ENCODE assay signal across 1 cellular context in the genomic region with DNA sequence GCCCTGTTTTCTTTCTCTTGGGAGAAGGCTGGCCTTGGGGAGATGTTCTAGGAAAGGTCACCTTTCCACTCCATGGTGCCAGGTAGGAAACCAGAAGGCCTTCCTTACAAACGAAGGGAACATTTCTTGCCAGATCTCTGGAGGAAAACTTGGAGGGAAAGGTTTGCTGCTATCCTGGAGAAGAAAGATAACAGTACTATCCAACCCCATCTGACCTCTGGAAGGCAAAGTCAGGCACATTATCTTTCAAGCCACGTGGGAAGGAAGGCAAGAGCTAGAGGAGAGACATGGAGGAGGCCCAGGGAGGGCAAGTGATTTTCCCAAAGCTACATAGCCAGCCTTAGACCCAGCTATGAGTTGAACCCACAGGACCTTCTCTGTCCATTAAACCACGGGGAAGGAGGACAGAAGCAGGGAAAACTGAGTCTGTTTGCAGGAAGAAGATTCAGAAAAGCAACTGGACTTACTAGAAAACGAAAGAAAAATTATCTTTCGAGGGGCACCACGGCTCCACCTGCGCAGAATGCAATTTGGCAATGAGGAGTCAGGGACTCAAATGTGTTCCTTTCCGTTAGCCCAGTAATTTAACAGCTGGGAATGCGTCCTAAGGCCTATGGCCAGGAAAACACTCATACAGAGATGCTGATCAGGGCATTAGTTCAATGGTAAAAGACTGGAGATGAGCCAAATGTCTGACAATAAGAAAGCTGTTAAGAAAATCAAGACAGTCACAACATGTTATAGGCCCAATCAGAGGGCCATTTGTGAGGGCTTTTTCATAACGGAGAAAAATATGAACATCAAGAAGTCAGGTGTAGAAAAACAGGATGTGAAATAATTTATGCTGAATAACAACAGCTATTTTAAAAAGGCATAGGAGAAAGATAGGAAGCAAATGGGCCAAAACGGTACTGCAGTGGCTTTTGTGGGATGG.
TF ChIP-seq lines count a peak whose summit lies in the region.

No MANE protein-coding gene starts in this region.

TF ChIP-seq in K562, 482 proteins besides CTCF, POLR2A, EP300 and RAD21 (continued from another document and continues in another):
- TF ChIP-seq ZBTB34 (CRISPR knock-in tag; IDR thresholded peaks at IDR 0.05), result no peak
- no peak for TF ChIP-seq ZFPM2 (CRISPR knock-in tag; IDR thresholded peaks at IDR 0.05)
- no peak for TF ChIP-seq NR1H2 (CRISPR knock-in tag; IDR thresholded peaks at IDR 0.05)
- peak; percentile 90 for TF ChIP-seq SMARCE1 (IDR thresholded peaks at IDR 0.05)
- peak; percentile 92 for TF ChIP-seq DPF2 (IDR thresholded peaks at IDR 0.05)
- peak; percentile 52; the same call in 1 of the 2 replicates for TF ChIP-seq CREB3L1 (IDR thresholded peaks at IDR 0.05; ENCODE audit: borderline replicate concordance, low read depth)
- 0 out of 2 replicates have a peak, but pooled peaks have one; percentile 33 for TF ChIP-seq BCL6 (CRISPR knock-in tag; IDR thresholded peaks at IDR 0.05)
- TF ChIP-seq CBX2 (IDR thresholded peaks at IDR 0.05; ENCODE audit: insufficient read depth, low read length, poor library complexity, severe bottlenecking), result no peak
- TF ChIP-seq, protein P1, sequence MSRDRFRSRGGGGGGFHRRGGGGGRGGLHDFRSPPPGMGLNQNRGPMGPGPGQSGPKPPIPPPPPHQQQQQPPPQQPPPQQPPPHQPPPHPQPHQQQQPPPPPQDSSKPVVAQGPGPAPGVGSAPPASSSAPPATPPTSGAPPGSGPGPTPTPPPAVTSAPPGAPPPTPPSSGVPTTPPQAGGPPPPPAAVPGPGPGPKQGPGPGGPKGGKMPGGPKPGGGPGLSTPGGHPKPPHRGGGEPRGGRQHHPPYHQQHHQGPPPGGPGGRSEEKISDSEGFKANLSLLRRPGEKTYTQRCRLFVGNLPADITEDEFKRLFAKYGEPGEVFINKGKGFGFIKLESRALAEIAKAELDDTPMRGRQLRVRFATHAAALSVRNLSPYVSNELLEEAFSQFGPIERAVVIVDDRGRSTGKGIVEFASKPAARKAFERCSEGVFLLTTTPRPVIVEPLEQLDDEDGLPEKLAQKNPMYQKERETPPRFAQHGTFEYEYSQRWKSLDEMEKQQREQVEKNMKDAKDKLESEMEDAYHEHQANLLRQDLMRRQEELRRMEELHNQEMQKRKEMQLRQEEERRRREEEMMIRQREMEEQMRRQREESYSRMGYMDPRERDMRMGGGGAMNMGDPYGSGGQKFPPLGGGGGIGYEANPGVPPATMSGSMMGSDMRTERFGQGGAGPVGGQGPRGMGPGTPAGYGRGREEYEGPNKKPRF (IDR thresholded peaks at IDR 0.05; ENCODE audit: low read depth, low read length), result no peak
- TF ChIP-seq ZNF518B (CRISPR knock-in tag; IDR thresholded peaks at IDR 0.05), result no peak
- TF ChIP-seq MYC (IDR thresholded peaks at IDR 0.05; ENCODE audit: low read depth, low read length), result peak; percentile 96
- no peak for TF ChIP-seq MYC (CRISPR knock-in tag; IDR thresholded peaks at IDR 0.05; ENCODE audit: borderline replicate concordance, low read depth)
- TF ChIP-seq TGIF2 (CRISPR knock-in tag; IDR thresholded peaks at IDR 0.05), result no peak
- TF ChIP-seq ARNT (IDR thresholded peaks at IDR 0.05), result peak in 1 of 2 experiments; percentile 84; a peak in 2 of 4 replicates
- peak; percentile 82 for TF ChIP-seq TCF3 (CRISPR knock-in tag; IDR thresholded peaks at IDR 0.05)
- no peak for TF ChIP-seq SMARCC2 (IDR thresholded peaks at IDR 0.05; ENCODE audit: low read depth)
- no peak for TF ChIP-seq CCAR2 (IDR thresholded peaks at IDR 0.05; ENCODE audit: low read depth, low read length)
- no peak for TF ChIP-seq CHD2 (IDR thresholded peaks at IDR 0.05; ENCODE audit: low read depth, low read length)
- no peak for TF ChIP-seq ZNF384 (IDR thresholded peaks at IDR 0.05; ENCODE audit: low read depth, low read length)
- TF ChIP-seq, protein P2, sequence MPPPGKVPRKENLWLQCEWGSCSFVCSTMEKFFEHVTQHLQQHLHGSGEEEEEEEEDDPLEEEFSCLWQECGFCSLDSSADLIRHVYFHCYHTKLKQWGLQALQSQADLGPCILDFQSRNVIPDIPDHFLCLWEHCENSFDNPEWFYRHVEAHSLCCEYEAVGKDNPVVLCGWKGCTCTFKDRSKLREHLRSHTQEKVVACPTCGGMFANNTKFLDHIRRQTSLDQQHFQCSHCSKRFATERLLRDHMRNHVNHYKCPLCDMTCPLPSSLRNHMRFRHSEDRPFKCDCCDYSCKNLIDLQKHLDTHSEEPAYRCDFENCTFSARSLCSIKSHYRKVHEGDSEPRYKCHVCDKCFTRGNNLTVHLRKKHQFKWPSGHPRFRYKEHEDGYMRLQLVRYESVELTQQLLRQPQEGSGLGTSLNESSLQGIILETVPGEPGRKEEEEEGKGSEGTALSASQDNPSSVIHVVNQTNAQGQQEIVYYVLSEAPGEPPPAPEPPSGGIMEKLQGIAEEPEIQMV (tag; conservative IDR thresholded peaks at IDR 0.05; ENCODE audit: low read depth), result peak; percentile 49; the same call in 1 of the 2 replicates
- no peak for TF ChIP-seq ZNF551 (CRISPR knock-in tag; IDR thresholded peaks at IDR 0.05)
- TF ChIP-seq ZNF165 (CRISPR knock-in tag; IDR thresholded peaks at IDR 0.05; ENCODE audit: borderline replicate concordance), result no peak
- TF ChIP-seq RAD51 (IDR thresholded peaks at IDR 0.05; ENCODE audit: borderline replicate concordance, low read depth), result peak; percentile 63
- TF ChIP-seq SRF (CRISPR knock-in tag; IDR thresholded peaks at IDR 0.05), result no peak
- TF ChIP-seq MBD2 (IDR thresholded peaks at IDR 0.05; ENCODE audit: borderline replicate concordance, low read depth), result 0 out of 2 replicates have a peak, but pooled peaks have one; percentile 42
- TF ChIP-seq HSF4 (CRISPR knock-in tag; IDR thresholded peaks at IDR 0.05; ENCODE audit: borderline replicate concordance), result 0 out of 2 replicates have a peak, but pooled peaks have one; percentile 46
- TF ChIP-seq IFI16 (CRISPR knock-in tag; IDR thresholded peaks at IDR 0.05), result no peak
- no peak for TF ChIP-seq GABPB2 (CRISPR knock-in tag; conservative IDR thresholded peaks at IDR 0.05)
- 0 out of 2 replicates have a peak, but pooled peaks have one; percentile 44 for TF ChIP-seq BACH1 (tag; IDR thresholded peaks at IDR 0.05)
- no peak for TF ChIP-seq NCOA2 (IDR thresholded peaks at IDR 0.05; ENCODE audit: partially characterized antibody in 2 of 2)
- no peak for TF ChIP-seq ZNF3 (CRISPR knock-in tag; IDR thresholded peaks at IDR 0.05)
- 0 out of 2 replicates have a peak, but pooled peaks have one; percentile 31 for TF ChIP-seq ETV1 (tag; conservative IDR thresholded peaks at IDR 0.05; ENCODE audit: low read depth)
- TF ChIP-seq GABPA (tag; conservative IDR thresholded peaks at IDR 0.05; ENCODE audit: low read depth), result no peak
- TF ChIP-seq GTF3C2 (IDR thresholded peaks at IDR 0.05; ENCODE audit: borderline replicate concordance, extremely low read depth, insufficient read length), result no peak
- no peak for TF ChIP-seq ZNF224 (CRISPR knock-in tag; IDR thresholded peaks at IDR 0.05)
- TF ChIP-seq, protein P3, sequence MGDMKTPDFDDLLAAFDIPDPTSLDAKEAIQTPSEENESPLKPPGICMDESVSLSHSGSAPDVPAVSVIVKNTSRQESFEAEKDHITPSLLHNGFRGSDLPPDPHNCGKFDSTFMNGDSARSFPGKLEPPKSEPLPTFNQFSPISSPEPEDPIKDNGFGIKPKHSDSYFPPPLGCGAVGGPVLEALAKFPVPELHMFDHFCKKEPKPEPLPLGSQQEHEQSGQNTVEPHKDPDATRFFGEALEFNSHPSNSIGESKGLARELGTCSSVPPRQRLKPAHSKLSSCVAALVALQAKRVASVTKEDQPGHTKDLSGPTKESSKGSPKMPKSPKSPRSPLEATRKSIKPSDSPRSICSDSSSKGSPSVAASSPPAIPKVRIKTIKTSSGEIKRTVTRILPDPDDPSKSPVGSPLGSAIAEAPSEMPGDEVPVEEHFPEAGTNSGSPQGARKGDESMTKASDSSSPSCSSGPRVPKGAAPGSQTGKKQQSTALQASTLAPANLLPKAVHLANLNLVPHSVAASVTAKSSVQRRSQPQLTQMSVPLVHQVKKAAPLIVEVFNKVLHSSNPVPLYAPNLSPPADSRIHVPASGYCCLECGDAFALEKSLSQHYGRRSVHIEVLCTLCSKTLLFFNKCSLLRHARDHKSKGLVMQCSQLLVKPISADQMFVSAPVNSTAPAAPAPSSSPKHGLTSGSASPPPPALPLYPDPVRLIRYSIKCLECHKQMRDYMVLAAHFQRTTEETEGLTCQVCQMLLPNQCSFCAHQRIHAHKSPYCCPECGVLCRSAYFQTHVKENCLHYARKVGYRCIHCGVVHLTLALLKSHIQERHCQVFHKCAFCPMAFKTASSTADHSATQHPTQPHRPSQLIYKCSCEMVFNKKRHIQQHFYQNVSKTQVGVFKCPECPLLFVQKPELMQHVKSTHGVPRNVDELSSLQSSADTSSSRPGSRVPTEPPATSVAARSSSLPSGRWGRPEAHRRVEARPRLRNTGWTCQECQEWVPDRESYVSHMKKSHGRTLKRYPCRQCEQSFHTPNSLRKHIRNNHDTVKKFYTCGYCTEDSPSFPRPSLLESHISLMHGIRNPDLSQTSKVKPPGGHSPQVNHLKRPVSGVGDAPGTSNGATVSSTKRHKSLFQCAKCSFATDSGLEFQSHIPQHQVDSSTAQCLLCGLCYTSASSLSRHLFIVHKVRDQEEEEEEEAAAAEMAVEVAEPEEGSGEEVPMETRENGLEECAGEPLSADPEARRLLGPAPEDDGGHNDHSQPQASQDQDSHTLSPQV (IDR thresholded peaks at IDR 0.05), result peak; percentile 81
- TF ChIP-seq NR4A1 (CRISPR knock-in tag; IDR thresholded peaks at IDR 0.05), result no peak
- TF ChIP-seq NR4A1 (tag; IDR thresholded peaks at IDR 0.05), result peak; percentile 86
- no peak for TF ChIP-seq BDP1 (IDR thresholded peaks at IDR 0.05; ENCODE audit: insufficient read depth, insufficient read length)
- peak in 1 of 2 experiments; percentile 31; a peak in 1 of 4 replicates for TF ChIP-seq MAZ (CRISPR knock-in tag; conservative IDR thresholded peaks at IDR 0.05 in 1 of 2, IDR thresholded peaks at IDR 0.05 in 1 of 2)
- peak; percentile 51; the same call in 1 of the 2 replicates for TF ChIP-seq RB1 (IDR thresholded peaks at IDR 0.05; ENCODE audit: low read depth)
- TF ChIP-seq FOXJ2 (tag; IDR thresholded peaks at IDR 0.05), result peak; percentile 41; the same call in 1 of the 2 replicates
- peak; percentile 62 for TF ChIP-seq CCNT2 (IDR thresholded peaks at IDR 0.05; ENCODE audit: borderline replicate concordance, extremely low read depth, insufficient read length, low read depth, low read length)
- TF ChIP-seq XRCC4 (IDR thresholded peaks at IDR 0.05; ENCODE audit: extremely low read depth, insufficient read depth, insufficient read length), result no peak
